In genomic region chr1:35660581-35661473, GRCh38 we compare ENCODE assay signal across 12 cellular contexts. TPM values are rescaled to one million over a fixed set of nuclear protein-coding genes. Genes with fewer than 3 reads are reported as not detected.
A peak's percentile ranks its signal among the peaks of the same experiment; 100 is the strongest.
DNase-seq lines count a peak whose midpoint lies in the region; ATAC-seq, FAIRE-seq and TF ChIP-seq lines count a peak whose summit lies in the region.
"Had no signal": no experiment of that assay in that cellular context is flagged by ENCODE, and none has a peak within 500 bp of the region (broad histone marks: within the 10 kb centered on the region; RNA-seq: fewer than 3 reads in every experiment).

No MANE protein-coding gene starts in this region.

- TF ChIP-seq CTCF in AG10803 (conservative IDR thresholded peaks at IDR 0.05; ENCODE audit: low read length) (no peak), astrocyte (IDR thresholded peaks at IDR 0.05; ENCODE audit: insufficient read depth, low read depth, low read length) (no peak)

- no peak for ATAC-seq in HG02852 (IDR thresholded peaks at IDR 0.05; ENCODE audit: unreplicated experiment)

- no peak overlapping the region for H3K27ac ChIP-seq in astrocyte (ENCODE audit: low read depth, low read length)
- H3K27ac ChIP-seq in effector memory CD4-positive, alpha-beta T cell (ENCODE audit: insufficient read depth, low read length, poor library complexity, severe bottlenecking): no peak overlapping the region
- H3K27ac ChIP-seq: thoracic aorta had no signal

- peak; percentile 44 for DNase-seq in AG10803 (ENCODE audit: low read depth)
- DNase-seq in HuH-7 (ENCODE audit: low spot score): peak; percentile 23
- DNase-seq in astrocyte (ENCODE audit: low read depth): peak; percentile 57
- peak; percentile 87 for DNase-seq in iPS-NIHi11 (ENCODE audit: low spot score)
- no peak for DNase-seq in effector memory CD4-positive, alpha-beta T cell
- DNase-seq in amniotic stem cell (lab: John Stamatoyannopoulos, UW): no peak
- no peak for DNase-seq in amygdala (lab: John Stamatoyannopoulos, UW)
- DNase-seq: activated gamma-delta T cell; CD4-positive, CD25-positive, alpha-beta regulatory T cell had no signal

- no peak overlapping the region for H3K9ac ChIP-seq in astrocyte (ENCODE audit: low read length)

- FAIRE-seq in astrocyte (lab: Jason Lieb, UNC): no peak
- FAIRE-seq: GM18507 had no signal

- no peaks in the 10 kb centered on the region for H3K36me3 ChIP-seq in astrocyte (ENCODE audit: insufficient read depth, low read length)
- H3K36me3 ChIP-seq in effector memory CD4-positive, alpha-beta T cell (ENCODE audit: control insufficient read depth, insufficient read depth, low read length): no peaks in the 10 kb centered on the region
- H3K36me3 ChIP-seq: thoracic aorta had no signal

- H3K4me3 Mint-ChIP-seq in astrocyte (ENCODE audit: unreplicated experiment): no peak overlapping the region
- H3K4me3 Mint-ChIP-seq: CD4-positive, CD25-positive, alpha-beta regulatory T cell had no signal

- H3K4me1 Mint-ChIP-seq in astrocyte (ENCODE audit: low read depth, unreplicated experiment): no peaks in the 10 kb centered on the region
- H3K4me1 Mint-ChIP-seq: CD4-positive, CD25-positive, alpha-beta regulatory T cell had no signal

- H3K9me3 Mint-ChIP-seq in astrocyte (ENCODE audit: unreplicated experiment): no peaks in the 10 kb centered on the region

- no peak overlapping the region for H3K4me3 ChIP-seq in AG10803 (ENCODE audit: low read length)
- H3K4me3 ChIP-seq in astrocyte (ENCODE audit: insufficient read depth, low read depth, low read length): no peak overlapping the region
- H3K4me3 ChIP-seq in effector memory CD4-positive, alpha-beta T cell (ENCODE audit: insufficient read depth, low read depth, low read length, poor library complexity, severe bottlenecking): no peak overlapping the region
- H3K4me3 ChIP-seq: thoracic aorta had no signal

- peaks cover 28% of the 10 kb centered on the region for H3K27me3 Mint-ChIP-seq in astrocyte (ENCODE audit: low read depth, unreplicated experiment)

- H3K4me2 ChIP-seq in astrocyte (ENCODE audit: low read length): no peak overlapping the region

- no peak overlapping the region for H3K27ac Mint-ChIP-seq in astrocyte (ENCODE audit: unreplicated experiment)
- H3K27ac Mint-ChIP-seq: CD4-positive, CD25-positive, alpha-beta regulatory T cell had no signal

- H4K20me1 ChIP-seq in astrocyte (ENCODE audit: insufficient read depth, low read length): no peaks in the 10 kb centered on the region

- H2AFZ ChIP-seq in astrocyte (ENCODE audit: low read depth, low read length): no peak overlapping the region

- H3K36me3 Mint-ChIP-seq in astrocyte (ENCODE audit: low read depth, unreplicated experiment): no peaks in the 10 kb centered on the region
- H3K36me3 Mint-ChIP-seq: CD4-positive, CD25-positive, alpha-beta regulatory T cell had no signal

- H3K27me3 ChIP-seq in astrocyte (ENCODE audit: insufficient read depth, low read length): peaks cover 3% of the 10 kb centered on the region
- no peaks in the 10 kb centered on the region for H3K27me3 ChIP-seq in effector memory CD4-positive, alpha-beta T cell (replicated peaks; ENCODE audit: control insufficient read depth, insufficient read depth, low read length, poor library complexity, severe bottlenecking)

- no peaks in the 10 kb centered on the region for H3K79me2 ChIP-seq in astrocyte (ENCODE audit: insufficient read depth, low read length)

- H3K9me3 ChIP-seq in astrocyte (ENCODE audit: insufficient read depth, low read depth, low read length): no peaks in the 10 kb centered on the region
- H3K9me3 ChIP-seq in effector memory CD4-positive, alpha-beta T cell (ENCODE audit: control insufficient read depth, low read length): no peaks in the 10 kb centered on the region
- H3K9me3 ChIP-seq: thoracic aorta had no signal

- no peaks in the 10 kb centered on the region for H3K4me1 ChIP-seq in astrocyte (ENCODE audit: insufficient read depth, low read length)
- no peaks in the 10 kb centered on the region for H3K4me1 ChIP-seq in effector memory CD4-positive, alpha-beta T cell (ENCODE audit: control insufficient read depth, insufficient read depth, low read length, poor library complexity, severe bottlenecking)

RNA-seq across cellular contexts. Expression of gene PSMB2, which starts 19.5 kb away (rescaled TPM):
- total RNA-seq in astrocyte: 89.8 and 98.6 TPM in 2 replicates

RNA-seq across cellular contexts. Expression of gene C1orf216, which starts 57.9 kb away (rescaled TPM):
- total RNA-seq in astrocyte: 12.2 and 12.5 TPM in 2 replicates

Comparison
In these comparisons a context has a peak if more than half of its experiments do, and no peak if none do; other contexts are left out.
1. DNase-seq: peak in AG10803 (single experiment), HuH-7 (single experiment), astrocyte (single experiment) and iPS-NIHi11 (single experiment); none in effector memory CD4-positive, alpha-beta T cell (0 of 3), amniotic stem cell (single experiment) and amygdala (0 of 56).